In the genomic region with DNA sequence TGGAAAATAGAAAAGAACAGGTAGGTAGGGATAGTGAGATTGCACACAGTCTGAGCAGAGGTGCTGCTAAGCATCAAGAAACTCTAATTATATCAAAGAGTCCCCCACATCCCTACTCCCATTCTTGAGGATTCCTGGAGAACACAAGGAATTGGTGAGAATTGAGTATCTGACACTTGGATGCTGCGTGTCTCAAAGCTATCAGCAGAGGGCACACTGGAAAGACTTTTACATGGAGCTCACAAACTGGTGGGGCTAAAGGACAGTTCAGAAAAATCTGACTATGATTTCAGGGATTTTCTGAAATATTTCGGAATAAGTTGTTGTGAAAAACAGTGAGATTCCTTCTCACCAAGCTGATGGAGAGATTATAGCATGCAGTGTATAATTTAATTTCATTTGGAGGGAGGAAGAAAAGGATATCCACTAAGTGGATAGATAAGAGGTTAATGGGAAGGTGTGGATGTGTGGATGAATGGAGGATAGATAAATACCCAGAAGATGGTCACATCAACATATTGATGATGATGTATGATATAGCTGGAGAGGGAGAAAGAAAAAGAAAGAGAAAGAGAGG, we compare ENCODE assay signal across 2 cellular contexts.
TF ChIP-seq lines count a peak whose summit lies in the region.

No MANE protein-coding gene starts in this region.

TF ChIP-seq in IMR-90, 13 proteins besides CTCF, POLR2A, EP300 and RAD21 (continued from another document):
- TF ChIP-seq, protein P1, sequence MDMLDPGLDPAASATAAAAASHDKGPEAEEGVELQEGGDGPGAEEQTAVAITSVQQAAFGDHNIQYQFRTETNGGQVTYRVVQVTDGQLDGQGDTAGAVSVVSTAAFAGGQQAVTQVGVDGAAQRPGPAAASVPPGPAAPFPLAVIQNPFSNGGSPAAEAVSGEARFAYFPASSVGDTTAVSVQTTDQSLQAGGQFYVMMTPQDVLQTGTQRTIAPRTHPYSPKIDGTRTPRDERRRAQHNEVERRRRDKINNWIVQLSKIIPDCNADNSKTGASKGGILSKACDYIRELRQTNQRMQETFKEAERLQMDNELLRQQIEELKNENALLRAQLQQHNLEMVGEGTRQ (IDR thresholded peaks at IDR 0.05; ENCODE audit: low read depth, low read length) = no peak
- TF ChIP-seq MAFK (IDR thresholded peaks at IDR 0.05; ENCODE audit: low read depth, low read length) = no peak
- no peak for TF ChIP-seq NFE2L2 (IDR thresholded peaks at IDR 0.05; ENCODE audit: low read depth, low read length)
- no peak for TF ChIP-seq BHLHE40 (IDR thresholded peaks at IDR 0.05; ENCODE audit: low read depth, low read length)
- TF ChIP-seq, protein P2, sequence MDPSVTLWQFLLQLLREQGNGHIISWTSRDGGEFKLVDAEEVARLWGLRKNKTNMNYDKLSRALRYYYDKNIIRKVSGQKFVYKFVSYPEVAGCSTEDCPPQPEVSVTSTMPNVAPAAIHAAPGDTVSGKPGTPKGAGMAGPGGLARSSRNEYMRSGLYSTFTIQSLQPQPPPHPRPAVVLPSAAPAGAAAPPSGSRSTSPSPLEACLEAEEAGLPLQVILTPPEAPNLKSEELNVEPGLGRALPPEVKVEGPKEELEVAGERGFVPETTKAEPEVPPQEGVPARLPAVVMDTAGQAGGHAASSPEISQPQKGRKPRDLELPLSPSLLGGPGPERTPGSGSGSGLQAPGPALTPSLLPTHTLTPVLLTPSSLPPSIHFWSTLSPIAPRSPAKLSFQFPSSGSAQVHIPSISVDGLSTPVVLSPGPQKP (IDR thresholded peaks at IDR 0.05; ENCODE audit: borderline replicate concordance, low read depth, low read length) = no peak
- no peak for TF ChIP-seq CEBPB (IDR thresholded peaks at IDR 0.05; ENCODE audit: low read depth, low read length)
- no peak for TF ChIP-seq MXI1 (IDR thresholded peaks at IDR 0.05; ENCODE audit: borderline replicate concordance, low read depth, low read length)
TF ChIP-seq in IMR-90: peak in this region for 0.

TF ChIP-seq in WTC11, 78 proteins besides CTCF, POLR2A, EP300 and RAD21 (continued from another document):
- TF ChIP-seq, protein P3, sequence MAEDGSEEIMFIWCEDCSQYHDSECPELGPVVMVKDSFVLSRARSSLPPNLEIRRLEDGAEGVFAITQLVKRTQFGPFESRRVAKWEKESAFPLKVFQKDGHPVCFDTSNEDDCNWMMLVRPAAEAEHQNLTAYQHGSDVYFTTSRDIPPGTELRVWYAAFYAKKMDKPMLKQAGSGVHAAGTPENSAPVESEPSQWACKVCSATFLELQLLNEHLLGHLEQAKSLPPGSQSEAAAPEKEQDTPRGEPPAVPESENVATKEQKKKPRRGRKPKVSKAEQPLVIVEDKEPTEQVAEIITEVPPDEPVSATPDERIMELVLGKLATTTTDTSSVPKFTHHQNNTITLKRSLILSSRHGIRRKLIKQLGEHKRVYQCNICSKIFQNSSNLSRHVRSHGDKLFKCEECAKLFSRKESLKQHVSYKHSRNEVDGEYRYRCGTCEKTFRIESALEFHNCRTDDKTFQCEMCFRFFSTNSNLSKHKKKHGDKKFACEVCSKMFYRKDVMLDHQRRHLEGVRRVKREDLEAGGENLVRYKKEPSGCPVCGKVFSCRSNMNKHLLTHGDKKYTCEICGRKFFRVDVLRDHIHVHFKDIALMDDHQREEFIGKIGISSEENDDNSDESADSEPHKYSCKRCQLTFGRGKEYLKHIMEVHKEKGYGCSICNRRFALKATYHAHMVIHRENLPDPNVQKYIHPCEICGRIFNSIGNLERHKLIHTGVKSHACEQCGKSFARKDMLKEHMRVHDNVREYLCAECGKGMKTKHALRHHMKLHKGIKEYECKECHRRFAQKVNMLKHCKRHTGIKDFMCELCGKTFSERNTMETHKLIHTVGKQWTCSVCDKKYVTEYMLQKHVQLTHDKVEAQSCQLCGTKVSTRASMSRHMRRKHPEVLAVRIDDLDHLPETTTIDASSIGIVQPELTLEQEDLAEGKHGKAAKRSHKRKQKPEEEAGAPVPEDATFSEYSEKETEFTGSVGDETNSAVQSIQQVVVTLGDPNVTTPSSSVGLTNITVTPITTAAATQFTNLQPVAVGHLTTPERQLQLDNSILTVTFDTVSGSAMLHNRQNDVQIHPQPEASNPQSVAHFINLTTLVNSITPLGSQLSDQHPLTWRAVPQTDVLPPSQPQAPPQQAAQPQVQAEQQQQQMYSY (CRISPR knock-in tag; IDR thresholded peaks at IDR 0.05) = no peak
- no peak for TF ChIP-seq NR1H2 (CRISPR knock-in tag; IDR thresholded peaks at IDR 0.05)
- no peak for TF ChIP-seq KAT7 (CRISPR knock-in tag; IDR thresholded peaks at IDR 0.05; ENCODE audit: borderline replicate concordance)
- TF ChIP-seq NFATC4 (CRISPR knock-in tag; IDR thresholded peaks at IDR 0.05) = no peak
- TF ChIP-seq, protein P4, sequence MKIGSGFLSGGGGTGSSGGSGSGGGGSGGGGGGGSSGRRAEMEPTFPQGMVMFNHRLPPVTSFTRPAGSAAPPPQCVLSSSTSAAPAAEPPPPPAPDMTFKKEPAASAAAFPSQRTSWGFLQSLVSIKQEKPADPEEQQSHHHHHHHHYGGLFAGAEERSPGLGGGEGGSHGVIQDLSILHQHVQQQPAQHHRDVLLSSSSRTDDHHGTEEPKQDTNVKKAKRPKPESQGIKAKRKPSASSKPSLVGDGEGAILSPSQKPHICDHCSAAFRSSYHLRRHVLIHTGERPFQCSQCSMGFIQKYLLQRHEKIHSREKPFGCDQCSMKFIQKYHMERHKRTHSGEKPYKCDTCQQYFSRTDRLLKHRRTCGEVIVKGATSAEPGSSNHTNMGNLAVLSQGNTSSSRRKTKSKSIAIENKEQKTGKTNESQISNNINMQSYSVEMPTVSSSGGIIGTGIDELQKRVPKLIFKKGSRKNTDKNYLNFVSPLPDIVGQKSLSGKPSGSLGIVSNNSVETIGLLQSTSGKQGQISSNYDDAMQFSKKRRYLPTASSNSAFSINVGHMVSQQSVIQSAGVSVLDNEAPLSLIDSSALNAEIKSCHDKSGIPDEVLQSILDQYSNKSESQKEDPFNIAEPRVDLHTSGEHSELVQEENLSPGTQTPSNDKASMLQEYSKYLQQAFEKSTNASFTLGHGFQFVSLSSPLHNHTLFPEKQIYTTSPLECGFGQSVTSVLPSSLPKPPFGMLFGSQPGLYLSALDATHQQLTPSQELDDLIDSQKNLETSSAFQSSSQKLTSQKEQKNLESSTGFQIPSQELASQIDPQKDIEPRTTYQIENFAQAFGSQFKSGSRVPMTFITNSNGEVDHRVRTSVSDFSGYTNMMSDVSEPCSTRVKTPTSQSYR (CRISPR knock-in tag; IDR thresholded peaks at IDR 0.05) = no peak
- TF ChIP-seq GTF2I (CRISPR knock-in tag; conservative IDR thresholded peaks at IDR 0.05) = no peak
- TF ChIP-seq, protein P5, sequence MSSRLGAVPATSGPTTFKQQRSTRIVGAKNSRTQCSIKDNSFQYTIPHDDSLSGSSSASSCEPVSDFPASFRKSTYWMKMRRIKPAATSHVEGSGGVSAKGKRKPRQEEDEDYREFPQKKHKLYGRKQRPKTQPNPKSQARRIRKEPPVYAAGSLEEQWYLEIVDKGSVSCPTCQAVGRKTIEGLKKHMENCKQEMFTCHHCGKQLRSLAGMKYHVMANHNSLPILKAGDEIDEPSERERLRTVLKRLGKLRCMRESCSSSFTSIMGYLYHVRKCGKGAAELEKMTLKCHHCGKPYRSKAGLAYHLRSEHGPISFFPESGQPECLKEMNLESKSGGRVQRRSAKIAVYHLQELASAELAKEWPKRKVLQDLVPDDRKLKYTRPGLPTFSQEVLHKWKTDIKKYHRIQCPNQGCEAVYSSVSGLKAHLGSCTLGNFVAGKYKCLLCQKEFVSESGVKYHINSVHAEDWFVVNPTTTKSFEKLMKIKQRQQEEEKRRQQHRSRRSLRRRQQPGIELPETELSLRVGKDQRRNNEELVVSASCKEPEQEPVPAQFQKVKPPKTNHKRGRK (CRISPR knock-in tag; IDR thresholded peaks at IDR 0.05; ENCODE audit: borderline replicate concordance) = no peak
- TF ChIP-seq, protein P6, sequence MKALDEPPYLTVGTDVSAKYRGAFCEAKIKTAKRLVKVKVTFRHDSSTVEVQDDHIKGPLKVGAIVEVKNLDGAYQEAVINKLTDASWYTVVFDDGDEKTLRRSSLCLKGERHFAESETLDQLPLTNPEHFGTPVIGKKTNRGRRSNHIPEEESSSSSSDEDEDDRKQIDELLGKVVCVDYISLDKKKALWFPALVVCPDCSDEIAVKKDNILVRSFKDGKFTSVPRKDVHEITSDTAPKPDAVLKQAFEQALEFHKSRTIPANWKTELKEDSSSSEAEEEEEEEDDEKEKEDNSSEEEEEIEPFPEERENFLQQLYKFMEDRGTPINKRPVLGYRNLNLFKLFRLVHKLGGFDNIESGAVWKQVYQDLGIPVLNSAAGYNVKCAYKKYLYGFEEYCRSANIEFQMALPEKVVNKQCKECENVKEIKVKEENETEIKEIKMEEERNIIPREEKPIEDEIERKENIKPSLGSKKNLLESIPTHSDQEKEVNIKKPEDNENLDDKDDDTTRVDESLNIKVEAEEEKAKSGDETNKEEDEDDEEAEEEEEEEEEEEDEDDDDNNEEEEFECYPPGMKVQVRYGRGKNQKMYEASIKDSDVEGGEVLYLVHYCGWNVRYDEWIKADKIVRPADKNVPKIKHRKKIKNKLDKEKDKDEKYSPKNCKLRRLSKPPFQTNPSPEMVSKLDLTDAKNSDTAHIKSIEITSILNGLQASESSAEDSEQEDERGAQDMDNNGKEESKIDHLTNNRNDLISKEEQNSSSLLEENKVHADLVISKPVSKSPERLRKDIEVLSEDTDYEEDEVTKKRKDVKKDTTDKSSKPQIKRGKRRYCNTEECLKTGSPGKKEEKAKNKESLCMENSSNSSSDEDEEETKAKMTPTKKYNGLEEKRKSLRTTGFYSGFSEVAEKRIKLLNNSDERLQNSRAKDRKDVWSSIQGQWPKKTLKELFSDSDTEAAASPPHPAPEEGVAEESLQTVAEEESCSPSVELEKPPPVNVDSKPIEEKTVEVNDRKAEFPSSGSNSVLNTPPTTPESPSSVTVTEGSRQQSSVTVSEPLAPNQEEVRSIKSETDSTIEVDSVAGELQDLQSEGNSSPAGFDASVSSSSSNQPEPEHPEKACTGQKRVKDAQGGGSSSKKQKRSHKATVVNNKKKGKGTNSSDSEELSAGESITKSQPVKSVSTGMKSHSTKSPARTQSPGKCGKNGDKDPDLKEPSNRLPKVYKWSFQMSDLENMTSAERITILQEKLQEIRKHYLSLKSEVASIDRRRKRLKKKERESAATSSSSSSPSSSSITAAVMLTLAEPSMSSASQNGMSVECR (CRISPR knock-in tag; IDR thresholded peaks at IDR 0.05; ENCODE audit: borderline replicate concordance) = no peak
- TF ChIP-seq, protein P7, sequence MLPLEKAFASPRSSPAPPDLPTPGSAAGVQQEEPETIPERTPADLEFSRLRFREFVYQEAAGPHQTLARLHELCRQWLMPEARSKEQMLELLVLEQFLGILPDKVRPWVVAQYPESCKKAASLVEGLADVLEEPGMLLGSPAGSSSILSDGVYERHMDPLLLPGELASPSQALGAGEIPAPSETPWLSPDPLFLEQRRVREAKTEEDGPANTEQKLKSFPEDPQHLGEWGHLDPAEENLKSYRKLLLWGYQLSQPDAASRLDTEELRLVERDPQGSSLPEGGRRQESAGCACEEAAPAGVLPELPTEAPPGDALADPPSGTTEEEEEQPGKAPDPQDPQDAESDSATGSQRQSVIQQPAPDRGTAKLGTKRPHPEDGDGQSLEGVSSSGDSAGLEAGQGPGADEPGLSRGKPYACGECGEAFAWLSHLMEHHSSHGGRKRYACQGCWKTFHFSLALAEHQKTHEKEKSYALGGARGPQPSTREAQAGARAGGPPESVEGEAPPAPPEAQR (CRISPR knock-in tag; IDR thresholded peaks at IDR 0.05) = no peak
- TF ChIP-seq, protein P1 (CRISPR knock-in tag; IDR thresholded peaks at IDR 0.05) = no peak
- TF ChIP-seq ZNF121 (CRISPR knock-in tag; IDR thresholded peaks at IDR 0.05) = no peak
- TF ChIP-seq PRRX2 (CRISPR knock-in tag; IDR thresholded peaks at IDR 0.05) = no peak
